1 cellular context compared by ENCODE assay signal in the genomic region with DNA sequence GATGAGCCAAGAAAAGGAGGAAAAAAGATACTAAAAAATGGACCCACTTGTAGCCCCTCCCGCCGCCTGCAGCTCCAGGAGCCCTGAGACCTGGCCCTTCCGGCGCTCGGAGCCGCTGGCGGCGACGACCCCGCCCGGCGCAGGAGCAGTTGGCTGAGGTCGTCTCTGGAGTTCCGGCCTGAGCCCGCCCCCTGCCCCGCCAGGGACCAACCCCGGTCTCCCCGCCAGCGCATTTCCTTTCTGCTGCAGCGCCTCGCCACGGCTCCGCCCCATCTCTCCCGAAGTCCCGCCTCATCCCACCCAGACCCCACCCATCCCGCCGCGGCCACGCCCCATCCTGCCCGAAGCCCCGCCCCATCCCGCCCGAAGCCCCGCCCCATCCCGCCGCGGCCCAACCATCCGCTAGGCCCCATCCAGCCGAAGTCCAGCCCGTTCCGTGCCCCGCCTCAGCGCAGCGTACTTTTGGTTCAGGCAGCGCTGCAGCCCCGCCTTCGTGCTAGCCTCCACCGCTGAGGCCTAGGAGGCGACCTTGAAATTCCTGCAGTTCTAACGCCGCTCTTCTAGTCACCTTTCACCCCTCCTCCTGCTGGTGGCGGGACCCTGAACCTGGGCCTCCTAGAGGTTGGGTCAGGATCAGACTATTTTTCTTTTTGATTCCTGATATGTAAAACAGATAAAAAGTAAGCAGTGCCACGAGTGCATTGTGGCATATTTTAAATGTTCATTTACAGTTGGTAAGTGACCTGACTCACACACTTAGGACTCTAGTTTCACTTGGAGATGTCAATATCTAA.
TF ChIP-seq lines count a peak whose summit lies in the region.

A gene with protein sequence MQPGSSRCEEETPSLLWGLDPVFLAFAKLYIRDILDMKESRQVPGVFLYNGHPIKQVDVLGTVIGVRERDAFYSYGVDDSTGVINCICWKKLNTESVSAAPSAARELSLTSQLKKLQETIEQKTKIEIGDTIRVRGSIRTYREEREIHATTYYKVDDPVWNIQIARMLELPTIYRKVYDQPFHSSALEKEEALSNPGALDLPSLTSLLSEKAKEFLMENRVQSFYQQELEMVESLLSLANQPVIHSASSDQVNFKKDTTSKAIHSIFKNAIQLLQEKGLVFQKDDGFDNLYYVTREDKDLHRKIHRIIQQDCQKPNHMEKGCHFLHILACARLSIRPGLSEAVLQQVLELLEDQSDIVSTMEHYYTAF (minus strand): TSS at position 132 of the 794 bp plus-strand sequence. CDS start 590 bp downstream, outside the sequence.

TF ChIP-seq in HepG2, 621 proteins besides CTCF, POLR2A, EP300 and RAD21 (continued from another document and continues in another):
- TF ChIP-seq, protein P1, sequence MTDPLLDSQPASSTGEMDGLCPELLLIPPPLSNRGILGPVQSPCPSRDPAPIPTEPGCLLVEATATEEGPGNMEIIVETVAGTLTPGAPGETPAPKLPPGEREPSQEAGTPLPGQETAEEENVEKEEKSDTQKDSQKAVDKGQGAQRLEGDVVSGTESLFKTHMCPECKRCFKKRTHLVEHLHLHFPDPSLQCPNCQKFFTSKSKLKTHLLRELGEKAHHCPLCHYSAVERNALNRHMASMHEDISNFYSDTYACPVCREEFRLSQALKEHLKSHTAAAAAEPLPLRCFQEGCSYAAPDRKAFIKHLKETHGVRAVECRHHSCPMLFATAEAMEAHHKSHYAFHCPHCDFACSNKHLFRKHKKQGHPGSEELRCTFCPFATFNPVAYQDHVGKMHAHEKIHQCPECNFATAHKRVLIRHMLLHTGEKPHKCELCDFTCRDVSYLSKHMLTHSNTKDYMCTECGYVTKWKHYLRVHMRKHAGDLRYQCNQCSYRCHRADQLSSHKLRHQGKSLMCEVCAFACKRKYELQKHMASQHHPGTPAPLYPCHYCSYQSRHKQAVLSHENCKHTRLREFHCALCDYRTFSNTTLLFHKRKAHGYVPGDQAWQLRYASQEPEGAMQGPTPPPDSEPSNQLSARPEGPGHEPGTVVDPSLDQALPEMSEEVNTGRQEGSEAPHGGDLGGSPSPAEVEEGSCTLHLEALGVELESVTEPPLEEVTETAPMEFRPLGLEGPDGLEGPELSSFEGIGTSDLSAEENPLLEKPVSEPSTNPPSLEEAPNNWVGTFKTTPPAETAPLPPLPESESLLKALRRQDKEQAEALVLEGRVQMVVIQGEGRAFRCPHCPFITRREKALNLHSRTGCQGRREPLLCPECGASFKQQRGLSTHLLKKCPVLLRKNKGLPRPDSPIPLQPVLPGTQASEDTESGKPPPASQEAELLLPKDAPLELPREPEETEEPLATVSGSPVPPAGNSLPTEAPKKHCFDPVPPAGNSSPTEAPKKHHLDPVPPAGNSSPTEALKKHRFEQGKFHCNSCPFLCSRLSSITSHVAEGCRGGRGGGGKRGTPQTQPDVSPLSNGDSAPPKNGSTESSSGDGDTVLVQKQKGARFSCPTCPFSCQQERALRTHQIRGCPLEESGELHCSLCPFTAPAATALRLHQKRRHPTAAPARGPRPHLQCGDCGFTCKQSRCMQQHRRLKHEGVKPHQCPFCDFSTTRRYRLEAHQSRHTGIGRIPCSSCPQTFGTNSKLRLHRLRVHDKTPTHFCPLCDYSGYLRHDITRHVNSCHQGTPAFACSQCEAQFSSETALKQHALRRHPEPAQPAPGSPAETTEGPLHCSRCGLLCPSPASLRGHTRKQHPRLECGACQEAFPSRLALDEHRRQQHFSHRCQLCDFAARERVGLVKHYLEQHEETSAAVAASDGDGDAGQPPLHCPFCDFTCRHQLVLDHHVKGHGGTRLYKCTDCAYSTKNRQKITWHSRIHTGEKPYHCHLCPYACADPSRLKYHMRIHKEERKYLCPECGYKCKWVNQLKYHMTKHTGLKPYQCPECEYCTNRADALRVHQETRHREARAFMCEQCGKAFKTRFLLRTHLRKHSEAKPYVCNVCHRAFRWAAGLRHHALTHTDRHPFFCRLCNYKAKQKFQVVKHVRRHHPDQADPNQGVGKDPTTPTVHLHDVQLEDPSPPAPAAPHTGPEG (CRISPR knock-in tag; IDR thresholded peaks at IDR 0.05), result no peak; the same call in 1 of the 2 replicates
- no peak for TF ChIP-seq MBD4 (IDR thresholded peaks at IDR 0.05; ENCODE audit: borderline replicate concordance, low read length)
- no peak for TF ChIP-seq BHLHE40 (IDR thresholded peaks at IDR 0.05; ENCODE audit: low read length)
- no peak for TF ChIP-seq IKZF4 (CRISPR knock-in tag; IDR thresholded peaks at IDR 0.05; ENCODE audit: borderline replicate concordance, low read depth, not compliant biosample characterization)
- no peak for TF ChIP-seq FOXJ3 (CRISPR knock-in tag; IDR thresholded peaks at IDR 0.05; ENCODE audit: borderline replicate concordance)
- TF ChIP-seq ELF3 (CRISPR knock-in tag; IDR thresholded peaks at IDR 0.05), result 0 out of 2 replicates have a peak, but pooled peaks have one; percentile 12
- TF ChIP-seq GPN1 (CRISPR knock-in tag; IDR thresholded peaks at IDR 0.05; ENCODE audit: borderline replicate concordance), result no peak
- TF ChIP-seq ZNF296 (CRISPR knock-in tag; conservative IDR thresholded peaks at IDR 0.05), result no peak
- TF ChIP-seq PCBP1 (IDR thresholded peaks at IDR 0.05; ENCODE audit: borderline replicate concordance, low read depth, low read length), result no peak
- no peak for TF ChIP-seq ZFP1 (CRISPR knock-in tag; IDR thresholded peaks at IDR 0.05)
- peak; percentile 81 for TF ChIP-seq SP4 (CRISPR knock-in tag; IDR thresholded peaks at IDR 0.05)
- no peak; the same call in 1 of the 2 replicates for TF ChIP-seq ZNF83 (CRISPR knock-in tag; IDR thresholded peaks at IDR 0.05; ENCODE audit: borderline replicate concordance)
- TF ChIP-seq PPARG (CRISPR knock-in tag; conservative IDR thresholded peaks at IDR 0.05), result peak; percentile 83
- TF ChIP-seq, protein P2, sequence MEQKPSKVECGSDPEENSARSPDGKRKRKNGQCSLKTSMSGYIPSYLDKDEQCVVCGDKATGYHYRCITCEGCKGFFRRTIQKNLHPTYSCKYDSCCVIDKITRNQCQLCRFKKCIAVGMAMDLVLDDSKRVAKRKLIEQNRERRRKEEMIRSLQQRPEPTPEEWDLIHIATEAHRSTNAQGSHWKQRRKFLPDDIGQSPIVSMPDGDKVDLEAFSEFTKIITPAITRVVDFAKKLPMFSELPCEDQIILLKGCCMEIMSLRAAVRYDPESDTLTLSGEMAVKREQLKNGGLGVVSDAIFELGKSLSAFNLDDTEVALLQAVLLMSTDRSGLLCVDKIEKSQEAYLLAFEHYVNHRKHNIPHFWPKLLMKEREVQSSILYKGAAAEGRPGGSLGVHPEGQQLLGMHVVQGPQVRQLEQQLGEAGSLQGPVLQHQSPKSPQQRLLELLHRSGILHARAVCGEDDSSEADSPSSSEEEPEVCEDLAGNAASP (CRISPR knock-in tag; IDR thresholded peaks at IDR 0.05; ENCODE audit: borderline replicate concordance), result no peak; the same call in 1 of the 2 replicates
- no peak for TF ChIP-seq RBAK (CRISPR knock-in tag; IDR thresholded peaks at IDR 0.05)
- 0 out of 2 replicates have a peak, but pooled peaks have one; percentile 54 for TF ChIP-seq MTA1 (CRISPR knock-in tag; IDR thresholded peaks at IDR 0.05; ENCODE audit: borderline replicate concordance)
- TF ChIP-seq, protein P3, sequence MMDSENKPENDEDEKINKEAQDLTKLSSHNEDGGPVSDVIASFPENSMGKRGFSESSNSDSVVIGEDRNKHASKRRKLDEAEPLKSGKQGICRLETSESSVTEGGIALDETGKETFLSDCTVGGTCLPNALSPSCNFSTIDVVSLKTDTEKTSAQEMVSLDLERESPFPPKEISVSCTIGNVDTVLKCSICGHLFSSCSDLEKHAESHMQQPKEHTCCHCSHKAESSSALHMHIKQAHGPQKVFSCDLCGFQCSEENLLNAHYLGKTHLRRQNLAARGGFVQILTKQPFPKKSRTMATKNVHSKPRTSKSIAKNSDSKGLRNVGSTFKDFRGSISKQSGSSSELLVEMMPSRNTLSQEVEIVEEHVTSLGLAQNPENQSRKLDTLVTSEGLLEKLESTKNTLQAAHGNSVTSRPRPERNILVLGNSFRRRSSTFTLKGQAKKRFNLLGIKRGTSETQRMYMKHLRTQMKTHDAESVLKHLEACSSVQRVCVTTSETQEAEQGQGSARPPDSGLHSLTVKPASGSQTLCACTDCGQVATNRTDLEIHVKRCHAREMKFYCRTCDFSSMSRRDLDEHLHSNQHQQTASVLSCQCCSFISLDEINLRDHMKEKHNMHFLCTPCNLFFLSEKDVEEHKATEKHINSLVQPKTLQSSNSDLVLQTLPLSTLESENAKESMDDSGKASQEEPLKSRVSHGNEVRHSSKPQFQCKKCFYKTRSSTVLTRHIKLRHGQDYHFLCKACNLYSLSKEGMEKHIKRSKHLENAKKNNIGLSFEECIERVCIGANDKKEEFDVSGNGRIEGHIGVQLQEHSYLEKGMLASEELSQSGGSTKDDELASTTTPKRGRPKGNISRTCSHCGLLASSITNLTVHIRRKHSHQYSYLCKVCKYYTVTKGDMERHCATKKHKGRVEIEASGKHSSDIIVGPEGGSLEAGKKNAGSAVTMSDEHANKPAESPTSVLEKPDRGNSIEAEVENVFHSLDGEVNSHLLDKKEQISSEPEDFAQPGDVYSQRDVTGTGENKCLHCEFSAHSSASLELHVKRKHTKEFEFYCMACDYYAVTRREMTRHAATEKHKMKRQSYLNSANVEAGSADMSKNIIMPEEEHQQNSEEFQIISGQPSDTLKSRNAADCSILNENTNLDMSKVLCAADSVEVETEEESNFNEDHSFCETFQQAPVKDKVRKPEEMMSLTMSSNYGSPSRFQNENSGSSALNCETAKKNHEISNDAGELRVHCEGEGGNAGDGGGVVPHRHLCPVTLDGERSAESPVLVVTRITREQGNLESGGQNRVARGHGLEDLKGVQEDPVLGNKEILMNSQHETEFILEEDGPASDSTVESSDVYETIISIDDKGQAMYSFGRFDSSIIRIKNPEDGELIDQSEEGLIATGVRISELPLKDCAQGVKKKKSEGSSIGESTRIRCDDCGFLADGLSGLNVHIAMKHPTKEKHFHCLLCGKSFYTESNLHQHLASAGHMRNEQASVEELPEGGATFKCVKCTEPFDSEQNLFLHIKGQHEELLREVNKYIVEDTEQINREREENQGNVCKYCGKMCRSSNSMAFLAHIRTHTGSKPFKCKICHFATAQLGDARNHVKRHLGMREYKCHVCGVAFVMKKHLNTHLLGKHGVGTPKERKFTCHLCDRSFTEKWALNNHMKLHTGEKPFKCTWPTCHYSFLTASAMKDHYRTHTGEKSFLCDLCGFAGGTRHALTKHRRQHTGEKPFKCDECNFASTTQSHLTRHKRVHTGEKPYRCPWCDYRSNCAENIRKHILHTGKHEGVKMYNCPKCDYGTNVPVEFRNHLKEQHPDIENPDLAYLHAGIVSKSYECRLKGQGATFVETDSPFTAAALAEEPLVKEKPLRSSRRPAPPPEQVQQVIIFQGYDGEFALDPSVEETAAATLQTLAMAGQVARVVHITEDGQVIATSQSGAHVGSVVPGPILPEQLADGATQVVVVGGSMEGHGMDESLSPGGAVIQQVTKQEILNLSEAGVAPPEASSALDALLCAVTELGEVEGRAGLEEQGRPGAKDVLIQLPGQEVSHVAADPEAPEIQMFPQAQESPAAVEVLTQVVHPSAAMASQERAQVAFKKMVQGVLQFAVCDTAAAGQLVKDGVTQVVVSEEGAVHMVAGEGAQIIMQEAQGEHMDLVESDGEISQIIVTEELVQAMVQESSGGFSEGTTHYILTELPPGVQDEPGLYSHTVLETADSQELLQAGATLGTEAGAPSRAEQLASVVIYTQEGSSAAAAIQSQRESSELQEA (CRISPR knock-in tag; IDR thresholded peaks at IDR 0.05; ENCODE audit: not compliant biosample characterization), result no peak
- TF ChIP-seq ZNF441 (CRISPR knock-in tag; IDR thresholded peaks at IDR 0.05; ENCODE audit: borderline replicate concordance), result peak; percentile 56; the same call in 1 of the 2 replicates
- no peak for TF ChIP-seq TEAD2 (CRISPR knock-in tag; IDR thresholded peaks at IDR 0.05)
- 0 out of 2 replicates have a peak, but pooled peaks have one; percentile 27 for TF ChIP-seq ZNF12 (CRISPR knock-in tag; IDR thresholded peaks at IDR 0.05)
- no peak for TF ChIP-seq SATB2 (CRISPR knock-in tag; IDR thresholded peaks at IDR 0.05)
- TF ChIP-seq ZNF124 (CRISPR knock-in tag; IDR thresholded peaks at IDR 0.05), result no peak
- no peak; the same call in 1 of the 2 replicates for TF ChIP-seq ZC3H4 (CRISPR knock-in tag; IDR thresholded peaks at IDR 0.05; ENCODE audit: borderline replicate concordance)
- TF ChIP-seq NR1H2 (CRISPR knock-in tag; IDR thresholded peaks at IDR 0.05; ENCODE audit: borderline replicate concordance, low read depth), result no peak
- TF ChIP-seq, protein P4, sequence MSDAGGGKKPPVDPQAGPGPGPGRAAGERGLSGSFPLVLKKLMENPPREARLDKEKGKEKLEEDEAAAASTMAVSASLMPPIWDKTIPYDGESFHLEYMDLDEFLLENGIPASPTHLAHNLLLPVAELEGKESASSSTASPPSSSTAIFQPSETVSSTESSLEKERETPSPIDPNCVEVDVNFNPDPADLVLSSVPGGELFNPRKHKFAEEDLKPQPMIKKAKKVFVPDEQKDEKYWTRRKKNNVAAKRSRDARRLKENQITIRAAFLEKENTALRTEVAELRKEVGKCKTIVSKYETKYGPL (CRISPR knock-in tag; IDR thresholded peaks at IDR 0.05), result no peak
- peak; percentile 86 for TF ChIP-seq NR2F6 (IDR thresholded peaks at IDR 0.05)
- TF ChIP-seq NR2F6 (CRISPR knock-in tag; IDR thresholded peaks at IDR 0.05), result peak; percentile 90
- TF ChIP-seq, protein P5, sequence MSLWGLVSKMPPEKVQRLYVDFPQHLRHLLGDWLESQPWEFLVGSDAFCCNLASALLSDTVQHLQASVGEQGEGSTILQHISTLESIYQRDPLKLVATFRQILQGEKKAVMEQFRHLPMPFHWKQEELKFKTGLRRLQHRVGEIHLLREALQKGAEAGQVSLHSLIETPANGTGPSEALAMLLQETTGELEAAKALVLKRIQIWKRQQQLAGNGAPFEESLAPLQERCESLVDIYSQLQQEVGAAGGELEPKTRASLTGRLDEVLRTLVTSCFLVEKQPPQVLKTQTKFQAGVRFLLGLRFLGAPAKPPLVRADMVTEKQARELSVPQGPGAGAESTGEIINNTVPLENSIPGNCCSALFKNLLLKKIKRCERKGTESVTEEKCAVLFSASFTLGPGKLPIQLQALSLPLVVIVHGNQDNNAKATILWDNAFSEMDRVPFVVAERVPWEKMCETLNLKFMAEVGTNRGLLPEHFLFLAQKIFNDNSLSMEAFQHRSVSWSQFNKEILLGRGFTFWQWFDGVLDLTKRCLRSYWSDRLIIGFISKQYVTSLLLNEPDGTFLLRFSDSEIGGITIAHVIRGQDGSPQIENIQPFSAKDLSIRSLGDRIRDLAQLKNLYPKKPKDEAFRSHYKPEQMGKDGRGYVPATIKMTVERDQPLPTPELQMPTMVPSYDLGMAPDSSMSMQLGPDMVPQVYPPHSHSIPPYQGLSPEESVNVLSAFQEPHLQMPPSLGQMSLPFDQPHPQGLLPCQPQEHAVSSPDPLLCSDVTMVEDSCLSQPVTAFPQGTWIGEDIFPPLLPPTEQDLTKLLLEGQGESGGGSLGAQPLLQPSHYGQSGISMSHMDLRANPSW (CRISPR knock-in tag; IDR thresholded peaks at IDR 0.05; ENCODE audit: borderline replicate concordance), result peak; percentile 25; the same call in 1 of the 2 replicates
- no peak for TF ChIP-seq NFATC3 (CRISPR knock-in tag; IDR thresholded peaks at IDR 0.05)
- no peak for TF ChIP-seq ZNF484 (CRISPR knock-in tag; IDR thresholded peaks at IDR 0.05; ENCODE audit: borderline replicate concordance, low read depth)
- TF ChIP-seq, protein P6, sequence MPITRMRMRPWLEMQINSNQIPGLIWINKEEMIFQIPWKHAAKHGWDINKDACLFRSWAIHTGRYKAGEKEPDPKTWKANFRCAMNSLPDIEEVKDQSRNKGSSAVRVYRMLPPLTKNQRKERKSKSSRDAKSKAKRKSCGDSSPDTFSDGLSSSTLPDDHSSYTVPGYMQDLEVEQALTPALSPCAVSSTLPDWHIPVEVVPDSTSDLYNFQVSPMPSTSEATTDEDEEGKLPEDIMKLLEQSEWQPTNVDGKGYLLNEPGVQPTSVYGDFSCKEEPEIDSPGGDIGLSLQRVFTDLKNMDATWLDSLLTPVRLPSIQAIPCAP (CRISPR knock-in tag; IDR thresholded peaks at IDR 0.05; ENCODE audit: low read depth), result no peak
- TF ChIP-seq HNF4G (IDR thresholded peaks at IDR 0.05; ENCODE audit: borderline replicate concordance, low read depth, low read length), result peak; percentile 78
- no peak; the same call in 1 of the 2 replicates for TF ChIP-seq HNF4G (CRISPR knock-in tag; IDR thresholded peaks at IDR 0.05; ENCODE audit: borderline replicate concordance, low read depth)
- TF ChIP-seq KMT2B (CRISPR knock-in tag; IDR thresholded peaks at IDR 0.05), result no peak
